8 cellular contexts compared by ENCODE assay signal in the genomic region with DNA sequence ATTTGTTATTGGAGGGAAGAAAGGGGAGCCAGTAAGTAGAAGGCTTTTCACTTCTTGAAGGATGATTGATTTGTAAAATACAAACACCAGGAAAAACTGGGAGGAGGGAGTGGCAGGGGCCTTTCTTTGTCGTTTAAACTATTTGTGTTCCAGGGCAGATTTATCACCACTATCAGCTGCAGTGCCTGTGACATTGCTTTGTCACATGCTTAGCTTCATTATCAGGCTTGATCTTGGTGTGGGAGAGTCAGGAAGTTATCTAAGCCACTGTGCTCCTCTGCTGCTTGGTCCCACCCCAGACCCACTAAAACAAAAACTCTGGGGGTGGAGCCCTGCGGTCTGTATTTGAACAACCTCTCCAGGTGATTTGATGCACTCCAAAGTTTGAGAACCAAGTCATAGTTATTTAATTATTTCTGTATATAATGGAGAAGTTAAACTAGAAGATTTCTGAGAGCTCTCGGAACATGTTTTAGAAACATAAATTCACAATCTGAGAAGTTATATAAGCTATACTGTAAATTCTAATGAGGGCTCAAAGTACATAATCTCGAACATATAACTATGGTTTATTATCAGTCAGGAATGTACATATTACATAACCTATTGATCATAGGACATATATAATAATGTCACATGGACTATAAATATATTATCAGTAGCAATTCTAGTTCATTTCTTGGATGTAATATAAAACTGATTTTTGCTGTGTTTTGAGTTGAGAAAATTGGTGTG.
DNase-seq lines count a peak whose midpoint lies in the region; ATAC-seq and TF ChIP-seq lines count a peak whose summit lies in the region.

No MANE protein-coding gene starts in this region.

- no peak overlapping the region for H3K4me3 ChIP-seq in left ventricle myocardium inferior

- H3K27me3 ChIP-seq in left ventricle myocardium inferior (ENCODE audit: low read depth) (no peaks in the 10 kb centered on the region), foreskin keratinocyte (no peaks in the 10 kb centered on the region)

- ATAC-seq in HG03378 (IDR thresholded peaks at IDR 0.05; ENCODE audit: unreplicated experiment), result peak; percentile 41
- ATAC-seq in activated CD4-positive, alpha-beta T cell treated with anti-CD3 and anti-CD28 coated beads for 36 hours, result peak; percentile 71
- ATAC-seq in GM21360 (IDR thresholded peaks at IDR 0.05; ENCODE audit: unreplicated experiment), result no peak
- ATAC-seq in GM18498 (IDR thresholded peaks at IDR 0.05; ENCODE audit: unreplicated experiment), result no peak
- ATAC-seq in foreskin keratinocyte, result no peak

- TF ChIP-seq CTCF in left ventricle myocardium inferior (IDR thresholded peaks at IDR 0.05; ENCODE audit: borderline replicate concordance) (no peak), foreskin keratinocyte (conservative IDR thresholded peaks at IDR 0.05) (no peak)

- H3K27ac Mint-ChIP-seq in activated CD4-positive, alpha-beta T cell treated with anti-CD3 and anti-CD28 coated beads for 36 hours, result peak overlapping the region; percentile 75

- CTCF ChIA-PET in activated CD4-positive, alpha-beta T cell treated with anti-CD3 and anti-CD28 coated beads for 36 hours (lab: Charles Lee), result interaction anchor here (1.2 to 2.2 kb wide), 5 partner anchors 13 to 86 kb away, joined by 4 to 15 read pairs (median 8); no protein-coding TSS in a partner anchor

- H3K4me3 Mint-ChIP-seq in activated CD4-positive, alpha-beta T cell treated with anti-CD3 and anti-CD28 coated beads for 36 hours, result peak overlapping the region; percentile 41

- no peaks in the 10 kb centered on the region for H3K9me3 Mint-ChIP-seq in activated CD4-positive, alpha-beta T cell treated with anti-CD3 and anti-CD28 coated beads for 36 hours (ENCODE audit: low read depth)

- H3K36me3 Mint-ChIP-seq in activated CD4-positive, alpha-beta T cell treated with anti-CD3 and anti-CD28 coated beads for 36 hours (ENCODE audit: low read depth), result peaks cover 30% of the 10 kb centered on the region

- POLR2A ChIA-PET in activated CD4-positive, alpha-beta T cell treated with anti-CD3 and anti-CD28 coated beads for 36 hours (lab: Charles Lee), result no interaction called here

- intact Hi-C loops in activated CD4-positive, alpha-beta T cell treated with anti-CD3 and anti-CD28 coated beads for 36 hours (cut with DNase I, micrococcal nuclease), result loop anchor here (1.0 to 10.0 kb wide), 4 partner anchors 12 to 855 kb away; a partner anchor contains a TSS
- intact Hi-C loops in left ventricle myocardium inferior (cut with micrococcal nuclease), result loop anchor here (10.0 kb wide), 1 partner anchor 85 kb away; a partner anchor contains a TSS

- peak; percentile 83 for DNase-seq in activated CD4-positive, alpha-beta T cell treated with anti-CD3 and anti-CD28 coated beads for 36 hours
- DNase-seq in left ventricle myocardium inferior (no peak), NCI-H526 (lab: John Stamatoyannopoulos, UW) (no peak), foreskin keratinocyte (no peak)
- DNase-seq in stimulated activated CD8-positive, alpha-beta memory T cell treated with anti-CD3 and anti-CD28 coated beads, Interleukin-2, amount 100 ng/mL, for 1 hour (ENCODE audit: low read depth in 2 of 2), result peak; percentile 26 to 55

- no peaks in the 10 kb centered on the region for H3K9me3 ChIP-seq in left ventricle myocardium inferior (replicated peaks)

- H3K36me3 ChIP-seq in left ventricle myocardium inferior, result no peaks in the 10 kb centered on the region

- H3K4me1 ChIP-seq in left ventricle myocardium inferior (peaks cover 37% of the 10 kb centered on the region), foreskin keratinocyte (no peaks in the 10 kb centered on the region)

- H3K4me1 Mint-ChIP-seq in activated CD4-positive, alpha-beta T cell treated with anti-CD3 and anti-CD28 coated beads for 36 hours, result peaks cover 75% of the 10 kb centered on the region

- H3K27me3 Mint-ChIP-seq in activated CD4-positive, alpha-beta T cell treated with anti-CD3 and anti-CD28 coated beads for 36 hours, result no peaks in the 10 kb centered on the region

- H3K27ac ChIP-seq in left ventricle myocardium inferior (replicated peaks) (peak overlapping the region; percentile 60), foreskin keratinocyte (no peak overlapping the region)

Comparison
In these comparisons a context has a peak if more than half of its experiments do, and no peak if none do; other contexts are left out.
1. ATAC-seq: peak in HG03378 (single experiment) and activated CD4-positive, alpha-beta T cell treated with anti-CD3 and anti-CD28 coated beads for 36 hours (single experiment); none in GM21360 (single experiment), GM18498 (single experiment) and foreskin keratinocyte (single experiment).
2. DNase-seq: peak in activated CD4-positive, alpha-beta T cell treated with anti-CD3 and anti-CD28 coated beads for 36 hours (single experiment) and stimulated activated CD8-positive, alpha-beta memory T cell treated with anti-CD3 and anti-CD28 coated beads, Interleukin-2, amount 100 ng/mL, for 1 hour (2 of 2); none in left ventricle myocardium inferior (single experiment), NCI-H526 (0 of 2) and foreskin keratinocyte (0 of 2).